8 cellular contexts compared by ENCODE assay signal in genomic region chr2:70142590-70143313, GRCh38. TPM values are rescaled to one million over a fixed set of nuclear protein-coding genes. Genes with fewer than 3 reads are reported as not detected.
DNase-seq lines count a peak whose midpoint lies in the region; ATAC-seq and TF ChIP-seq lines count a peak whose summit lies in the region.

No MANE protein-coding gene starts in this region.

- H3K36me3 Mint-ChIP-seq in activated T-helper 17 cell treated with anti-CD3 and anti-CD28 coated beads, Interleukin-2, amount 50 U/mL, for 72 hours (ENCODE audit: low read depth), result peaks cover 18% of the 10 kb centered on the region
- H3K36me3 Mint-ChIP-seq in natural killer cell treated with Interleukin-12 subunit alpha and Interleukin-12 subunit beta and Interleukin-15 and Interleukin-18, amount 100 ng/mL, for 72 hours, result no peaks in the 10 kb centered on the region

- TF ChIP-seq CTCF in LNCAP (IDR thresholded peaks at IDR 0.05), result peak; percentile 74
- TF ChIP-seq CTCF in fibroblast of mammary gland (conservative IDR thresholded peaks at IDR 0.05; ENCODE audit: control insufficient read depth, insufficient read depth, low read depth, low read length), result peak; percentile 59

- peaks cover 18% of the 10 kb centered on the region for H3K4me1 ChIP-seq in ES-I3 (ENCODE audit: insufficient read depth, low read length)

- H3K4me3 ChIP-seq in fibroblast of mammary gland (ENCODE audit: control insufficient read depth, low read depth, low read length), result peak overlapping the region; percentile 44

- H3K4me1 Mint-ChIP-seq in activated T-helper 17 cell treated with anti-CD3 and anti-CD28 coated beads, Interleukin-2, amount 50 U/mL, for 72 hours, result peaks cover 54% of the 10 kb centered on the region
- peaks cover 37 to 51% of the 10 kb centered on the region in 2 donors for H3K4me1 Mint-ChIP-seq in natural killer cell treated with Interleukin-12 subunit alpha and Interleukin-12 subunit beta and Interleukin-15 and Interleukin-18, amount 100 ng/mL, for 72 hours (ENCODE audit: low read depth in 2 of 2)

- no peaks in the 10 kb centered on the region for H3K9me3 ChIP-seq in ES-I3 (ENCODE audit: control insufficient read depth, insufficient read depth, low read length)

- H3K4me3 Mint-ChIP-seq in activated T-helper 17 cell treated with anti-CD3 and anti-CD28 coated beads, Interleukin-2, amount 50 U/mL, for 72 hours, result peak overlapping the region; percentile 94
- peak overlapping the region; percentile 88 for H3K4me3 Mint-ChIP-seq in natural killer cell treated with Interleukin-12 subunit alpha and Interleukin-12 subunit beta and Interleukin-15 and Interleukin-18, amount 100 ng/mL, for 72 hours

- ATAC-seq in activated T-helper 17 cell treated with anti-CD3 and anti-CD28 coated beads, Interleukin-2, amount 50 U/mL, for 72 hours (replicated peaks), result peak; percentile 62
- peak; percentile 87 to 91 for ATAC-seq in natural killer cell treated with Interleukin-12 subunit alpha and Interleukin-12 subunit beta and Interleukin-15 and Interleukin-18, amount 100 ng/mL, for 72 hours

- no peaks in the 10 kb centered on the region for H3K27me3 Mint-ChIP-seq in activated T-helper 17 cell treated with anti-CD3 and anti-CD28 coated beads, Interleukin-2, amount 50 U/mL, for 72 hours
- H3K27me3 Mint-ChIP-seq in natural killer cell treated with Interleukin-12 subunit alpha and Interleukin-12 subunit beta and Interleukin-15 and Interleukin-18, amount 100 ng/mL, for 72 hours, result no peaks in the 10 kb centered on the region

- H3K9me3 Mint-ChIP-seq in activated T-helper 17 cell treated with anti-CD3 and anti-CD28 coated beads, Interleukin-2, amount 50 U/mL, for 72 hours, result no peaks in the 10 kb centered on the region
- no peaks in the 10 kb centered on the region for H3K9me3 Mint-ChIP-seq in natural killer cell treated with Interleukin-12 subunit alpha and Interleukin-12 subunit beta and Interleukin-15 and Interleukin-18, amount 100 ng/mL, for 72 hours

- H3K36me3 ChIP-seq in ES-I3 (ENCODE audit: insufficient read depth, low read length), result no peaks in the 10 kb centered on the region

- H3K9ac ChIP-seq in ES-I3 (ENCODE audit: low read depth, low read length), result peak overlapping the region; percentile 61

- peak; percentile 99 for DNase-seq in H4 (ENCODE audit: low spot score)
- peak; percentile 98 for DNase-seq in RPMI7951 (ENCODE audit: low read depth)
- peak; percentile 99 for DNase-seq in fibroblast of mammary gland (ENCODE audit: low read depth)
- DNase-seq in natural killer cell treated with Interleukin-12 subunit alpha and Interleukin-12 subunit beta and Interleukin-15 and Interleukin-18, amount 100 ng/mL, for 72 hours (ENCODE audit: low spot score), result peak; percentile 100
- peak; percentile 99 for DNase-seq in stimulated activated naive CD4-positive, alpha-beta T cell treated with Interleukin-2 at 50 U/mL for 16 hours (lab: John Stamatoyannopoulos, UW)

- peak overlapping the region; percentile 99 for H3K27ac Mint-ChIP-seq in activated T-helper 17 cell treated with anti-CD3 and anti-CD28 coated beads, Interleukin-2, amount 50 U/mL, for 72 hours
- peak overlapping the region; percentile 98 to 99 for H3K27ac Mint-ChIP-seq in natural killer cell treated with Interleukin-12 subunit alpha and Interleukin-12 subunit beta and Interleukin-15 and Interleukin-18, amount 100 ng/mL, for 72 hours

RNA-seq across cellular contexts. Expression of gene C2orf42, which starts 48.1 kb away (rescaled TPM):
- total RNA-seq in H4 (2014; rRNA removed; shearing (Covaris generic)), result 8.6 and 10.2 TPM in 2 replicates
- total RNA-seq in RPMI7951 (2014; rRNA removed; shearing (Covaris generic)), result 15.3 and 26.5 TPM in 2 replicates
- 10 to 100 TPM; 24.0 to 37.3 TPM for total RNA-seq in activated T-helper 17 cell treated with anti-CD3 and anti-CD28 coated beads, Interleukin-2, amount 50 U/mL, for 72 hours
- total RNA-seq in natural killer cell treated with Interleukin-12 subunit alpha and Interleukin-12 subunit beta and Interleukin-15 and Interleukin-18, amount 100 ng/mL, for 72 hours, result 10 to 100 TPM; 24.3 to 26.1 TPM

RNA-seq across cellular contexts. Expression of gene PCBP1, which starts 55.5 kb away (rescaled TPM):
- 15.1 and 23.2 TPM in 2 replicates for total RNA-seq in H4 (2014; rRNA removed; shearing (Covaris generic))
- total RNA-seq in RPMI7951 (2014; rRNA removed; shearing (Covaris generic)), result 46.0 and 46.7 TPM in 2 replicates
- total RNA-seq in activated T-helper 17 cell treated with anti-CD3 and anti-CD28 coated beads, Interleukin-2, amount 50 U/mL, for 72 hours, result 100 to 1,000 TPM; 385 to 468 TPM
- 100 to 1,000 TPM; 357 to 363 TPM for total RNA-seq in natural killer cell treated with Interleukin-12 subunit alpha and Interleukin-12 subunit beta and Interleukin-15 and Interleukin-18, amount 100 ng/mL, for 72 hours

Comparison
In these comparisons a context has a peak if more than half of its experiments do, and no peak if none do; other contexts are left out.
1. Peak in every context shown above with its lines: DNase-seq, ATAC-seq and H3K4me3 ChIP-seq.